ENCODE assay signal across 8 cellular contexts in the genomic region with DNA sequence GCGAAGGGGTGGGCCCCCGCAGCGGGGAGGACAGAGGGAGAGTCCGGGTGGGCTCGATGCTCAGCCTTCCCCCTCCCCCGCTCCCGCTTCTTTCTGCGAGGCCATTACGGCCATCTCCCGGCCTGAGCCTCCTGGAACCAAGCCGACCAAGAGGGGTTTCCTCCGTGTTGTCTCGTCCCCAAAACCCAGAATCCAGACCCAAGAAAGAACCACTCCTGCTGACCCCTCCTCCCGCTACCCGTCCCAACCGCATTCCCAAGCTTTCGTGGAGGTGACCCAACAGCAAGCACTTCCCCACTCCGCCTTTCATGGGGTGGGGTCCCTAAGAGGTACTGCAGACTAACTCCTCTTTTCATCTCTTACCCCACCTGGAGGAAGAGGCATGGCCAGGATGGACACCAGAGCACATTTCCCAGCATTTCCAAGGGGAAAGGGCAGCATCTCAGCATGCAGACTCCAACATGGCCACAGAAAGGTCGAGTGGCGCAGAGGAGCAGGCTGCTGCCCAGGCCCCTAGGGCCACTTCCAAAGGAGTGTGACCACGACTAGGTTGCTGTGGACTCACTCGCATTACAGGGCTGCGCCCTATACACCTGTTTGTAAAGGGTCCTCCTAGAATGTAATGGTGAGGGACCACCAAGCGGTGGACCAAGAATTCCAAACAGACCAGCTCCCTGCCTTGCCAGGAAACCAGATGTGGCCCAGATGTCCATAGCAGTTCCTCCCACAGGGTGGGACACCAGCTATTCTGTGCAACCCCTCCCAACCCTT. TPM values are rescaled to one million over a fixed set of nuclear protein-coding genes. Genes with fewer than 3 reads are reported as not detected.
A peak's percentile ranks its signal among the peaks of the same experiment; 100 is the strongest.
DNase-seq lines count a peak whose midpoint lies in the region; ATAC-seq and TF ChIP-seq lines count a peak whose summit lies in the region.

No MANE protein-coding gene starts in this region.

- H3K9me3 ChIP-seq in Caco-2 (no peaks in the 10 kb centered on the region), spleen (no peaks in the 10 kb centered on the region)

- no peak for TF ChIP-seq POLR2A in spleen (IDR thresholded peaks at IDR 0.05)

- DNase-seq in Caco-2 (peak; percentile 47 to 50), left ventricle myocardium superior (peak; percentile 57), spleen (no peak), D341Med (ENCODE audit: low spot score) (no peak)
- DNase-seq in activated CD8-positive, alpha-beta T cell treated with anti-CD3 and anti-CD28 coated beads for 36 hours: peak; percentile 46
- DNase-seq in activated CD4-positive, CD25-positive, alpha-beta regulatory T cell treated with anti-CD3 and anti-CD28 coated beads, Interleukin-2, amount 50 U/mL, for 72 hours: no peak
- DNase-seq in effector CD8-positive, alpha-beta T cell (lab: John Stamatoyannopoulos, UW): no peak

- CTCF ChIA-PET in Caco-2 (lab: Charles Lee): interaction anchor here (0.8 to 1.6 kb wide), 6 partner anchors 21 to 304 kb away, joined by 3 to 8 read pairs (median 3); no protein-coding TSS in a partner anchor
- CTCF ChIA-PET in activated CD8-positive, alpha-beta T cell treated with anti-CD3 and anti-CD28 coated beads for 36 hours (lab: Charles Lee): interaction anchor here (0.6 to 6.2 kb wide), 21 partner anchors 11 to 497 kb away, joined by 3 to 81 read pairs (median 4); a partner anchor contains a TSS

- H3K36me3 ChIP-seq in Caco-2 (ENCODE audit: control insufficient read depth, insufficient read depth, low read length) (no peaks in the 10 kb centered on the region; the same call in 1 of the 2 replicates), spleen (no peaks in the 10 kb centered on the region)

- intact Hi-C loops in Caco-2 (cut with micrococcal nuclease; ENCODE audit: unreplicated experiment): loop anchor here (1.0 to 5.0 kb wide), 6 partner anchors 71 to 349 kb away; no protein-coding TSS in a partner anchor
- intact Hi-C loops in activated CD8-positive, alpha-beta T cell treated with anti-CD3 and anti-CD28 coated beads for 36 hours (cut with micrococcal nuclease): loop anchor here (2.0 kb wide), 2 partner anchors 305 to 349 kb away; no protein-coding TSS in a partner anchor
- intact Hi-C loops in left ventricle myocardium superior (cut with micrococcal nuclease): no loop called here
- intact Hi-C loops in spleen (cut with DNase I; ENCODE audit: low total_unique reads): no loop called here

- TF ChIP-seq CTCF in Caco-2 (IDR thresholded peaks at IDR 0.05; ENCODE audit: insufficient read depth in 1 of 2, low read depth in 1 of 2, low read length in 1 of 2, severe bottlenecking in 1 of 2, unreplicated experiment in 1 of 2) (peak in 1 of 2 experiments; percentile 13), spleen (IDR thresholded peaks at IDR 0.05 in 8 of 11, conservative IDR thresholded peaks at IDR 0.05 in 3 of 11) (no peak)
- no peak for TF ChIP-seq CTCF in activated CD8-positive, alpha-beta T cell treated with anti-CD3 and anti-CD28 coated beads for 36 hours (IDR thresholded peaks at IDR 0.05)

- no peaks in the 10 kb centered on the region for H3K27me3 ChIP-seq in Caco-2 (replicated peaks; ENCODE audit: control insufficient read depth, insufficient read depth, low read length)
- peaks cover 0 to 65% (median 21%) of the 10 kb centered on the region in 7 donors for H3K27me3 ChIP-seq in spleen (replicated peaks in 1 of 7)

- no peak overlapping the region for H3K27ac ChIP-seq in spleen

- peak overlapping the region; percentile 86 for H3K4me3 Mint-ChIP-seq in Caco-2 (ENCODE audit: unreplicated experiment)
- peak overlapping the region; percentile 98 for H3K4me3 Mint-ChIP-seq in activated CD8-positive, alpha-beta T cell treated with anti-CD3 and anti-CD28 coated beads for 36 hours

- POLR2A ChIA-PET in Caco-2 (lab: Charles Lee): interaction anchor here (1.3 kb wide), 1 partner anchor 147 kb away, joined by 5 read pairs; no protein-coding TSS in a partner anchor
- POLR2A ChIA-PET in activated CD8-positive, alpha-beta T cell treated with anti-CD3 and anti-CD28 coated beads for 36 hours (lab: Charles Lee): interaction anchor here (0.8 to 1.8 kb wide), 4 partner anchors 304 to 406 kb away, joined by 4 to 13 read pairs (median 4); a partner anchor contains a TSS

- ATAC-seq in HG02973 (IDR thresholded peaks at IDR 0.05; ENCODE audit: unreplicated experiment) (peak; percentile 1), left ventricle myocardium superior (peak; percentile 48)
- ATAC-seq in activated CD8-positive, alpha-beta T cell treated with anti-CD3 and anti-CD28 coated beads for 36 hours: peak; percentile 17

- no TSS peak for BruUV-seq in Caco-2 (replicated peaks; lab: Mats Ljungman, UMichigan)

- peaks cover 4% of the 10 kb centered on the region for H3K27me3 Mint-ChIP-seq in Caco-2 (ENCODE audit: insufficient read depth, unreplicated experiment)
- H3K27me3 Mint-ChIP-seq in activated CD8-positive, alpha-beta T cell treated with anti-CD3 and anti-CD28 coated beads for 36 hours: peaks cover 14% of the 10 kb centered on the region

- WGBS in spleen, 5 donors: 18 to 26% (median 20%) methylated on average over 20 to 24 of the region's 24 CpGs

- H3K4me1 Mint-ChIP-seq in Caco-2 (ENCODE audit: low read depth, unreplicated experiment): peaks cover under 1% of the 10 kb centered on the region
- H3K4me1 Mint-ChIP-seq in activated CD8-positive, alpha-beta T cell treated with anti-CD3 and anti-CD28 coated beads for 36 hours (ENCODE audit: low read depth): peaks cover 25% of the 10 kb centered on the region

- H3K36me3 Mint-ChIP-seq in Caco-2 (ENCODE audit: insufficient read depth, unreplicated experiment): peaks cover 5% of the 10 kb centered on the region
- peaks cover 3% of the 10 kb centered on the region for H3K36me3 Mint-ChIP-seq in activated CD8-positive, alpha-beta T cell treated with anti-CD3 and anti-CD28 coated beads for 36 hours (ENCODE audit: low read depth)

- H3K9me3 Mint-ChIP-seq in Caco-2 (ENCODE audit: unreplicated experiment): no peaks in the 10 kb centered on the region
- no peaks in the 10 kb centered on the region for H3K9me3 Mint-ChIP-seq in activated CD8-positive, alpha-beta T cell treated with anti-CD3 and anti-CD28 coated beads for 36 hours

- peak overlapping the region; percentile 12 for H3K27ac Mint-ChIP-seq in Caco-2 (ENCODE audit: unreplicated experiment)
- peak overlapping the region; percentile 90 for H3K27ac Mint-ChIP-seq in activated CD8-positive, alpha-beta T cell treated with anti-CD3 and anti-CD28 coated beads for 36 hours

- H3K4me3 ChIP-seq in Caco-2 (ENCODE audit: low read depth, low read length): peak overlapping the region; percentile 27
- H3K4me3 ChIP-seq in spleen: peak overlapping the region; percentile 23 to 76 (median 46)

- H3K4me1 ChIP-seq in Caco-2: peaks cover 9% of the 10 kb centered on the region
- H3K4me1 ChIP-seq in spleen: peaks cover 13 to 40% (median 29%) of the 10 kb centered on the region in 6 donors

RNA-seq across cellular contexts. Expression of a gene that starts 53.5 kb away (rescaled TPM):
- total RNA-seq in Caco-2 (2022) (87.6 and 92.2 TPM in 2 replicates), left ventricle myocardium superior (38.8 TPM), spleen (10 to 100 TPM; 20.2 to 31.7 (median 23.8) TPM)
- total RNA-seq in activated CD8-positive, alpha-beta T cell treated with anti-CD3 and anti-CD28 coated beads for 36 hours: 10 to 100 TPM; 42.8 to 44.3 TPM
- polyA plus RNA-seq in spleen: 10 to 100 TPM; 34.8 to 55.3 (median 41.4) TPM

RNA-seq across cellular contexts. Expression of a gene that starts 53.6 kb away (rescaled TPM):
- total RNA-seq in Caco-2 (2022) (28.2 and 28.4 TPM in 2 replicates), left ventricle myocardium superior (47.3 TPM), spleen (10 to 100 TPM; 12.3 to 24.8 (median 19.4) TPM)
- total RNA-seq in activated CD8-positive, alpha-beta T cell treated with anti-CD3 and anti-CD28 coated beads for 36 hours: 10 to 100 TPM in 1 of 2 experiments, 1 to 10 TPM in 1; 9.1 to 12.9 TPM
- 1 to 10 TPM; 2.8 to 8.5 (median 3.5) TPM for polyA plus RNA-seq in spleen

Comparison
In these comparisons a context has a peak if more than half of its experiments do, and no peak if none do; other contexts are left out.
1. DNase-seq: peak in Caco-2 (2 of 2), activated CD8-positive, alpha-beta T cell treated with anti-CD3 and anti-CD28 coated beads for 36 hours (single experiment) and left ventricle myocardium superior (single experiment); none in spleen (single experiment), D341Med (single experiment), activated CD4-positive, CD25-positive, alpha-beta regulatory T cell treated with anti-CD3 and anti-CD28 coated beads, Interleukin-2, amount 50 U/mL, for 72 hours (single experiment) and effector CD8-positive, alpha-beta T cell (single experiment).
2. intact Hi-C loops: an anchor here in Caco-2 (1.0 to 5.0 kb wide) and activated CD8-positive, alpha-beta T cell treated with anti-CD3 and anti-CD28 coated beads for 36 hours (2.0 kb wide); none called in left ventricle myocardium superior and spleen.
3. Peak in every context shown above with its lines, with median percentiles within 50 percentile points of each other: ATAC-seq.